ENCODE assay signal across 1 cellular context in the genomic region with DNA sequence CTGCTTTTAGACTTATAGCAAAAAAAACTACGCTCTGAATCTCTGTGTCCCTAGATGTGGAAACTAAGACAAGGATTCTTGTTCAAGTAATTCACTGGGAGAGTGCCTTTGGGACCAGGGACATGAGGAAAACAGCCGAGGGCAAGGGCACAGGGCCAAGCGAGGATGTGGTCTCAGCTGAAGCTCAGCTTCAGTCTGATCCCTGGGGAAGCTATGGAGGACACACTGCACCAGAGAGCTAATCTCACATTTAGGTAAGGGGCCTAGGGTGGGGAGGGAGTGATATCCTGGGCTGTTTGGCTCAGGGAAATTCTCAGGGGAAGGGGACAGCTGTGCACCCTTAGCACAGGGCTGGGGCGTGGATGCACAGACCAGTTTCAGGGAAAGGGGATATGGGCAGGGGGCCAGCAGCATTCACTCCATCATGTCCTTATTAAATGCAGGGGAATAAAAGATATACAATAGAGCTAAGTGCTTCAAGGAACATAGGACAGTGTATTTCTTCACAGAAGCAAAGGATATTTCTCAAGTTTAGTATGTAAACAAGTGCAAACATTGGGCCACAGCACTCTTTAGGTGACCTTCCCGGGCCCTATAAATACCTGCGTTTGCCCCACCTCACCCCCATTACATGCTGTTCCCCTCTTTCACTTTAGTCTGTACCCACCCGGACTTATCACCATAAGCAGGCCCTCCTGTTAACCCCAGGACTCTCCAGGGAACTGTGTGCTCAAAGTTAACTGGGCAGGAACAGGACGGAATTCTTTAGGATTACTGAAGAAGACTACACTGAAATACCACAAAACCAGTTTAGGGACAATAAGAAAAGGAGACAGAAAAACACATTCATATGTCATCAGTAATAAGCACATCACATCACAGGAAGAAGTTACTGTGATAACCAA.
TF ChIP-seq lines count a peak whose summit lies in the region.

No MANE protein-coding gene starts in this region.

TF ChIP-seq in IMR-90, 13 proteins besides CTCF, POLR2A, EP300 and RAD21 (continued from another document):
- TF ChIP-seq, protein P1, sequence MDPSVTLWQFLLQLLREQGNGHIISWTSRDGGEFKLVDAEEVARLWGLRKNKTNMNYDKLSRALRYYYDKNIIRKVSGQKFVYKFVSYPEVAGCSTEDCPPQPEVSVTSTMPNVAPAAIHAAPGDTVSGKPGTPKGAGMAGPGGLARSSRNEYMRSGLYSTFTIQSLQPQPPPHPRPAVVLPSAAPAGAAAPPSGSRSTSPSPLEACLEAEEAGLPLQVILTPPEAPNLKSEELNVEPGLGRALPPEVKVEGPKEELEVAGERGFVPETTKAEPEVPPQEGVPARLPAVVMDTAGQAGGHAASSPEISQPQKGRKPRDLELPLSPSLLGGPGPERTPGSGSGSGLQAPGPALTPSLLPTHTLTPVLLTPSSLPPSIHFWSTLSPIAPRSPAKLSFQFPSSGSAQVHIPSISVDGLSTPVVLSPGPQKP (IDR thresholded peaks at IDR 0.05; ENCODE audit: borderline replicate concordance, low read depth, low read length) = no peak
- TF ChIP-seq RCOR1 (IDR thresholded peaks at IDR 0.05; ENCODE audit: insufficient replicate concordance, low read length) = no peak
- TF ChIP-seq MAZ (IDR thresholded peaks at IDR 0.05; ENCODE audit: borderline replicate concordance, low read depth, low read length) = no peak
- TF ChIP-seq CEBPB (IDR thresholded peaks at IDR 0.05; ENCODE audit: low read depth, low read length) = no peak
- TF ChIP-seq BHLHE40 (IDR thresholded peaks at IDR 0.05; ENCODE audit: low read depth, low read length) = no peak
- TF ChIP-seq SMC3 (IDR thresholded peaks at IDR 0.05; ENCODE audit: low read depth, low read length) = no peak
- no peak for TF ChIP-seq USF2 (IDR thresholded peaks at IDR 0.05; ENCODE audit: low read depth, low read length)
- no peak for TF ChIP-seq MXI1 (IDR thresholded peaks at IDR 0.05; ENCODE audit: borderline replicate concordance, low read depth, low read length)
- no peak for TF ChIP-seq FOS (IDR thresholded peaks at IDR 0.05; ENCODE audit: low read depth, low read length)
- TF ChIP-seq RFX5 (IDR thresholded peaks at IDR 0.05; ENCODE audit: low read depth, low read length) = no peak
- no peak for TF ChIP-seq NFE2L2 (IDR thresholded peaks at IDR 0.05; ENCODE audit: low read depth, low read length)
- no peak for TF ChIP-seq CHD1 (IDR thresholded peaks at IDR 0.05; ENCODE audit: low read depth, low read length)
